9 cellular contexts compared by ENCODE assay signal in genomic region chr12:106147956-106148355, GRCh38. TPM values are rescaled to one million over a fixed set of nuclear protein-coding genes. Genes with fewer than 3 reads are reported as not detected.
A peak's percentile ranks its signal among the peaks of the same experiment; 100 is the strongest.
DNase-seq lines count a peak whose midpoint lies in the region; ATAC-seq, FAIRE-seq and TF ChIP-seq lines count a peak whose summit lies in the region.
"Had no signal": no experiment of that assay in that cellular context is flagged by ENCODE, and none has a peak within 500 bp of the region (broad histone marks: within the 10 kb centered on the region; RNA-seq: fewer than 3 reads in every experiment).

No MANE protein-coding gene starts in this region.

- peak overlapping the region; percentile 43 to 57 for H3K27ac ChIP-seq in ascending aorta
- no peak overlapping the region for H3K27ac ChIP-seq in kidney (ENCODE audit: low read depth in 2 of 2, low read length in 2 of 2)
- peak overlapping the region in 1 of 2 donors; percentile 39 for H3K27ac ChIP-seq in thoracic aorta

- H3K9ac ChIP-seq in kidney (ENCODE audit: low read length in 2 of 2) = no peak overlapping the region

- FAIRE-seq in kidney (lab: Jason Lieb, UNC) = no peak

- H3K9me3 ChIP-seq in ascending aorta = no peaks in the 10 kb centered on the region
- H3K9me3 ChIP-seq in kidney (ENCODE audit: control insufficient read depth in 1 of 2, low read length in 2 of 2) = no peaks in the 10 kb centered on the region
- H3K9me3 ChIP-seq in thoracic aorta = no peaks in the 10 kb centered on the region

- H3K36me3 ChIP-seq in ascending aorta (no peaks in the 10 kb centered on the region), kidney (ENCODE audit: control insufficient read depth in 1 of 2, insufficient read depth in 2 of 2, low read length in 2 of 2) (no peaks in the 10 kb centered on the region), thoracic aorta (no peaks in the 10 kb centered on the region)

- H3K4me3 ChIP-seq in ascending aorta (no peak overlapping the region), kidney (ENCODE audit: low read length in 2 of 2) (no peak overlapping the region), thoracic aorta (no peak overlapping the region)

- ATAC-seq in thoracic aorta (ENCODE audit: insufficient number of reproducible peaks, low FRiP score, low read depth) (peak; percentile 47), HG03354 (IDR thresholded peaks at IDR 0.05; ENCODE audit: poor library complexity, severe bottlenecking, unreplicated experiment) (no peak)
- ATAC-seq: activated naive CD8-positive, alpha-beta T cell treated with anti-CD3 and anti-CD28 coated beads, Interleukin-2, amount 50 U/mL, for 24 hours had no signal

- H3K4me1 ChIP-seq in ascending aorta (peaks cover 4 to 25% of the 10 kb centered on the region in 2 donors), kidney (ENCODE audit: control insufficient read depth in 1 of 2, insufficient read depth in 1 of 2, low read depth in 1 of 2, low read length in 2 of 2) (peaks cover 9 to 12% of the 10 kb centered on the region in 2 donors), thoracic aorta (ENCODE audit: control insufficient read depth in 1 of 2, low read depth in 2 of 2) (peaks cover 12 to 42% of the 10 kb centered on the region in 2 donors)

- intact Hi-C loops in ascending aorta (cut with DNase I) = loop anchor here (1.0 to 10.0 kb wide), 2 partner anchors 623 to 730 kb away; no protein-coding TSS in a partner anchor
- intact Hi-C loops in kidney (cut with DNase I) = no loop called here

- no peak for TF ChIP-seq CTCF in ascending aorta (IDR thresholded peaks at IDR 0.05)
- no peak for TF ChIP-seq CTCF in kidney (IDR thresholded peaks at IDR 0.05; ENCODE audit: borderline replicate concordance, extremely low read depth, insufficient read depth)
- no peak for TF ChIP-seq CTCF in thoracic aorta (IDR thresholded peaks at IDR 0.05)

- DNase-seq in NCI-H1694 treated with DMSO at 0.1 percent for 48 hours (lab: John Stamatoyannopoulos, UW) (peak; percentile 26), ascending aorta (ENCODE audit: low spot score in 2 of 2) (peak; percentile 53 to 88), kidney (peak; percentile 91), thoracic aorta (ENCODE audit: low spot score) (no peak), NAMALWA (ENCODE audit: low spot score) (no peak), COR-L47 (lab: John Stamatoyannopoulos, UW) (no peak)
- DNase-seq: activated naive CD8-positive, alpha-beta T cell treated with anti-CD3 and anti-CD28 coated beads, Interleukin-2, amount 50 U/mL, for 24 hours; Calu3 had no signal

- no peaks in the 10 kb centered on the region for H3K27me3 ChIP-seq in ascending aorta
- no peaks in the 10 kb centered on the region for H3K27me3 ChIP-seq in thoracic aorta (replicated peaks; ENCODE audit: insufficient read depth)

RNA-seq across cellular contexts. Expression of gene NUAK1, which starts 9.2 kb away (rescaled TPM):
- total RNA-seq in ascending aorta = 29.7 TPM
- total RNA-seq in kidney = 28.8 TPM
- polyA plus RNA-seq in kidney (ENCODE audit: insufficient read depth, low read depth, low replicate concordance) = 2.9 TPM
- total RNA-seq in thoracic aorta = 10 to 100 TPM; 20.0 to 31.4 TPM

Comparison
In these comparisons a context has a peak if more than half of its experiments do, and no peak if none do; other contexts are left out.
1. DNase-seq: peak in NCI-H1694 treated with DMSO at 0.1 percent for 48 hours (single experiment), ascending aorta (2 of 2) and kidney (single experiment); none in thoracic aorta (single experiment), NAMALWA (single experiment) and COR-L47 (single experiment).
2. H3K27ac ChIP-seq: peak in ascending aorta (2 of 2); none in kidney (0 of 2).